Comparison of ENCODE assay signal across 1 cellular context in the genomic region with DNA sequence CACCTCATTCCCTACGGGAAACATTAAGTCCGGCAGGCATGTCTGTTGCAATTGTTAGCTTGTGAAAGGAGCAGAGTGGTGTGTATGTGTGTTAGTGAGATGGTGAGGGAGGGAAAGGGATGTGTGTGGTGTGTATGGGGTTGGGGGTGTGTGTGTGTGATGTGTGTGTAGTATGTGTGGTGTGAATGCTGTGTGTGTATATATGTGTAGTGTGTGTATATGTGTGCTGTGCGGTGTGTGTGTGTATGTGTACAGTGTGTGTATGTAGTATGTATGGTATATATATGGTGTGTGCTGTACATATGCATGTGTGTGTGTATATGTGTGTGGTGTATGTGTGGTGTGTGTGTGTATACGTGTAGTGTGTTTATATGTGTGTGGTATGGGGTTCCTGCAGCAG.
TF ChIP-seq lines count a peak whose summit lies in the region.

No MANE protein-coding gene starts in this region.

TF ChIP-seq in K562, 482 proteins besides CTCF, POLR2A, EP300 and RAD21:
- no peak for TF ChIP-seq KLF13 (tag; IDR thresholded peaks at IDR 0.05; ENCODE audit: borderline replicate concordance, low read depth)
- no peak for TF ChIP-seq TFAM (CRISPR knock-in tag; conservative IDR thresholded peaks at IDR 0.05)
- 0 out of 2 replicates have a peak, but pooled peaks have one; percentile 15 for TF ChIP-seq OTX1 (CRISPR knock-in tag; IDR thresholded peaks at IDR 0.05)
- peak; percentile 58; the same call in 1 of the 2 replicates for TF ChIP-seq ZBTB26 (CRISPR knock-in tag; IDR thresholded peaks at IDR 0.05)
- TF ChIP-seq HLTF (IDR thresholded peaks at IDR 0.05), result no peak
- no peak for TF ChIP-seq STAG1 (CRISPR knock-in tag; IDR thresholded peaks at IDR 0.05; ENCODE audit: borderline replicate concordance)
- TF ChIP-seq ELF4 (CRISPR knock-in tag; IDR thresholded peaks at IDR 0.05), result 0 out of 2 replicates have a peak, but pooled peaks have one; percentile 40
- no peak for TF ChIP-seq HDAC3 (IDR thresholded peaks at IDR 0.05; ENCODE audit: borderline replicate concordance, partially characterized antibody)
- TF ChIP-seq ZNF76 (CRISPR knock-in tag; IDR thresholded peaks at IDR 0.05; ENCODE audit: borderline replicate concordance), result no peak
- TF ChIP-seq TSC22D4 (tag; IDR thresholded peaks at IDR 0.05), result 0 out of 2 replicates have a peak, but pooled peaks have one; percentile 67
